Comparison of ENCODE assay signal across 1 cellular context in genomic region chrX:49167740-49168108, GRCh38.
TF ChIP-seq lines count a peak whose summit lies in the region.

No MANE protein-coding gene starts in this region.

TF ChIP-seq in HEK293, 187 proteins besides CTCF, POLR2A, EP300 and RAD21 (continued from another document):
- TF ChIP-seq REST (tag by site-specific recombination; IDR thresholded peaks at IDR 0.05) (no peak), ZNF521 (tag by site-specific recombination; IDR thresholded peaks at IDR 0.05) (no peak)
TF ChIP-seq in HEK293: peak in this region for 1.
